ENCODE assay signal across 23 cellular contexts in genomic region chr1:244276646-244277045, GRCh38.
"Had no signal": no experiment of that assay in that cellular context is flagged by ENCODE, and none has a peak within 500 bp of the region (broad histone marks: within the 10 kb centered on the region; RNA-seq: fewer than 3 reads in every experiment).

No MANE protein-coding gene starts in this region.

- H2AFZ ChIP-seq: parathyroid adenoma had no signal

- H3K36me3 Mint-ChIP-seq: activated CD4-positive, alpha-beta memory T cell treated with anti-CD3 and anti-CD28 coated beads for 36 hours; activated naive CD8-positive, alpha-beta T cell; T-cell; type B pancreatic cell had no signal

- H3K9me3 Mint-ChIP-seq: activated B cell treated with CpG ODN at 0.5 μM for 24 hours; central memory CD8-positive, alpha-beta T cell; T-cell had no signal

- H3K9me3 ChIP-seq: colonic mucosa, neutrophil, right lobe of liver, testis had no signal

- H3K9ac ChIP-seq: parathyroid adenoma had no signal

- H3K27me3 Mint-ChIP-seq: activated B cell treated with CpG ODN at 0.5 μM for 24 hours; activated naive CD8-positive, alpha-beta T cell had no signal

- H3K27ac Mint-ChIP-seq: activated B cell treated with CpG ODN at 0.5 μM for 24 hours; activated CD4-positive, alpha-beta memory T cell treated with anti-CD3 and anti-CD28 coated beads for 36 hours; activated naive CD8-positive, alpha-beta T cell; T-cell; type B pancreatic cell had no signal

- H3K27me3 ChIP-seq: colonic mucosa, foreskin keratinocyte, neutrophil, right lobe of liver, testis had no signal

- ATAC-seq: esophagus mucosa, foreskin keratinocyte, left lobe of liver, SK-N-SH treated with all-trans-retinoic acid at 6 μM for 48 hours, T-cell had no signal

- H3K4me3 Mint-ChIP-seq: activated B cell treated with CpG ODN at 0.5 μM for 24 hours; activated CD4-positive, alpha-beta memory T cell treated with anti-CD3 and anti-CD28 coated beads for 36 hours; activated naive CD8-positive, alpha-beta T cell; central memory CD8-positive, alpha-beta T cell; naive B cell; T-cell; type B pancreatic cell had no signal

- H3K36me3 ChIP-seq: colonic mucosa, neutrophil, right lobe of liver had no signal

- H3K27ac ChIP-seq: colonic mucosa, foreskin keratinocyte, neutrophil, parathyroid adenoma, right lobe of liver, testis had no signal

- H3K4me3 ChIP-seq: colonic mucosa, lung, right lobe of liver, testis had no signal

- FAIRE-seq: kidney, small intestine had no signal

- DNase-seq: activated B cell treated with CpG ODN at 0.5 μM for 24 hours; activated CD4-positive, alpha-beta memory T cell treated with anti-CD3 and anti-CD28 coated beads for 36 hours; activated CD4-positive, alpha-beta T cell treated with anti-CD3 and anti-CD28 coated beads for 4 hours; amygdala; colonic mucosa; foreskin keratinocyte; kidney; naive B cell; right lobe of liver; small intestine; stimulated activated CD4-positive, alpha-beta T cell treated with anti-CD3 and anti-CD28 coated beads, Interleukin-15, amount 100 ng/mL, for 24 hours; stimulated activated CD4-positive, alpha-beta T cell treated with anti-CD3 and anti-CD28 coated beads, Interleukin-2, amount 100 ng/mL, for 48 hours; T-cell; testis had no signal

- H3K4me1 ChIP-seq: colonic mucosa, parathyroid adenoma had no signal
